Comparison of ENCODE assay signal across 1 cellular context in genomic region chr12:47736877-47737676, GRCh38.
TF ChIP-seq lines count a peak whose summit lies in the region.

No MANE protein-coding gene starts in this region.

TF ChIP-seq in WTC11, 78 proteins besides CTCF, POLR2A, EP300 and RAD21 (continued from another document):
- no peak for TF ChIP-seq ZNF532 (CRISPR knock-in tag; IDR thresholded peaks at IDR 0.05; ENCODE audit: borderline replicate concordance)
- TF ChIP-seq SMAD3 (CRISPR knock-in tag; IDR thresholded peaks at IDR 0.05; ENCODE audit: borderline replicate concordance) = no peak
- TF ChIP-seq E2F5 (CRISPR knock-in tag; IDR thresholded peaks at IDR 0.05) = no peak
- no peak for TF ChIP-seq ZMAT4 (CRISPR knock-in tag; IDR thresholded peaks at IDR 0.05)
- no peak for TF ChIP-seq NR1H2 (CRISPR knock-in tag; IDR thresholded peaks at IDR 0.05)
- no peak for TF ChIP-seq E2F1 (CRISPR knock-in tag; IDR thresholded peaks at IDR 0.05)
- TF ChIP-seq MYBL2 (CRISPR knock-in tag; IDR thresholded peaks at IDR 0.05) = no peak
- no peak for TF ChIP-seq GABPB1 (CRISPR knock-in tag; IDR thresholded peaks at IDR 0.05)
- TF ChIP-seq ZNF138 (CRISPR knock-in tag; conservative IDR thresholded peaks at IDR 0.05) = no peak
- no peak for TF ChIP-seq ERG (CRISPR knock-in tag; IDR thresholded peaks at IDR 0.05)
- TF ChIP-seq ELF4 (CRISPR knock-in tag; IDR thresholded peaks at IDR 0.05; ENCODE audit: low read depth) = no peak
- no peak for TF ChIP-seq USF1 (CRISPR knock-in tag; IDR thresholded peaks at IDR 0.05)
- TF ChIP-seq CREM (CRISPR knock-in tag; IDR thresholded peaks at IDR 0.05) = no peak
- TF ChIP-seq NFYB (CRISPR knock-in tag; conservative IDR thresholded peaks at IDR 0.05; ENCODE audit: low read depth) = no peak
- TF ChIP-seq ZNF396 (CRISPR knock-in tag; IDR thresholded peaks at IDR 0.05; ENCODE audit: borderline replicate concordance) = no peak
